In the genomic region with DNA sequence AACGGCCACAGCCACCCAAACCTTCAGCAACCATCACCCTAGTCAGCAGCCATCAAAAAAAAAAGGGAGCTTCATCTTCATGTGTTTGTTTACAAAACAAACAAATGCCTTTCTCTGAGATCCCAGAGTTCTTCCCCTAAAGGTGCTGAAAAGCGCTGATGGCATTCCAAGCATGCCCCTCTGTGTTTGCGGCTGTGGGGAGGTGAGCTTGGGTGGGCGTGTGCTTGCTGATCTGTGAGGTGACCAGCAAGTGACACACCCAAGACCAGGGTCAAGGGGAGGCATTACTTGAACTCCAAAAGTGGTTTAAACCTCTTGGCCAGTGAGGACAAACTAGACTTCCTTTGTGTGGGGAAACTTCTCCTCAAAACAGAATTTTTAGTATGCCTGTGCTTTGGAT, we compare ENCODE assay signal across 14 cellular contexts.
DNase-seq lines count a peak whose midpoint lies in the region; ATAC-seq and TF ChIP-seq lines count a peak whose summit lies in the region.
"Had no signal": no experiment of that assay in that cellular context is flagged by ENCODE, and none has a peak within 500 bp of the region (broad histone marks: within the 10 kb centered on the region; RNA-seq: fewer than 3 reads in every experiment).

No MANE protein-coding gene starts in this region.

- DNase-seq in LHCN-M2 (ENCODE audit: low read depth) = peak; percentile 1
- peak; percentile 82 for DNase-seq in endodermal cell
- DNase-seq in mesendoderm = peak; percentile 93
- DNase-seq in tibial nerve (ENCODE audit: low spot score in 2 of 2) = no peak
- DNase-seq in DMS153 treated with DMSO at 0.1 percent for 48 hours (lab: John Stamatoyannopoulos, UW; ENCODE audit: unreplicated experiment) = no peak
- DNase-seq: activated CD8-positive, alpha-beta memory T cell treated with anti-CD3 and anti-CD28 coated beads for 24 hours; NCI-H1417; RPMI8226; stimulated activated naive B cell treated with anti-CD40 and anti-IgM and Interleukin-4, amounts not matched to agents 10 μg/mL and 1 μg/mL and 100 μg/mL, for 72 hours had no signal

- H3K36me3 Mint-ChIP-seq in endodermal cell (ENCODE audit: low read depth) = peaks cover 16% of the 10 kb centered on the region

- no peak overlapping the region for H3K4ac ChIP-seq in mesendoderm (ENCODE audit: low read depth, low read length)

- no peak overlapping the region for H4K5ac ChIP-seq in mesendoderm (ENCODE audit: low read length)

- no peaks in the 10 kb centered on the region for H3K36me3 ChIP-seq in endodermal cell (ENCODE audit: control insufficient read depth, insufficient read depth, low read length)
- no peaks in the 10 kb centered on the region for H3K36me3 ChIP-seq in mesendoderm (ENCODE audit: control insufficient read depth, insufficient read depth, low read length)
- H3K36me3 ChIP-seq in tibial nerve = peaks cover 0 to 14% (median 0%) of the 10 kb centered on the region in 3 donors

- H3K79me1 ChIP-seq in mesendoderm (ENCODE audit: low read length) = no peaks in the 10 kb centered on the region

- H3K4me1 Mint-ChIP-seq in endodermal cell = peaks cover 25% of the 10 kb centered on the region
- H3K4me1 Mint-ChIP-seq: stimulated activated naive B cell treated with anti-CD40 and anti-IgM and Interleukin-4, amounts not matched to agents 10 μg/mL and 1 μg/mL and 100 μg/mL, for 72 hours had no signal

- H3K27ac ChIP-seq in endodermal cell (ENCODE audit: low read depth, low read length) = no peak overlapping the region
- no peak overlapping the region for H3K27ac ChIP-seq in mesendoderm (ENCODE audit: low read depth, low read length)
- peak overlapping the region; percentile 63 to 92 (median 77) for H3K27ac ChIP-seq in tibial nerve

- H3K9me3 Mint-ChIP-seq in endodermal cell = no peaks in the 10 kb centered on the region
- H3K9me3 Mint-ChIP-seq: activated T-helper 17 cell treated with anti-CD3 and anti-CD28 coated beads, Interleukin-2, amount 50 U/mL, for 72 hours; stimulated activated naive B cell treated with anti-CD40 and anti-IgM and Interleukin-4, amounts not matched to agents 10 μg/mL and 1 μg/mL and 100 μg/mL, for 72 hours had no signal

- TF ChIP-seq CTCF in endodermal cell (conservative IDR thresholded peaks at IDR 0.05) = no peak
- no peak for TF ChIP-seq CTCF in tibial nerve (IDR thresholded peaks at IDR 0.05)

- H3K27ac Mint-ChIP-seq in endodermal cell = peak overlapping the region; percentile 44
- H3K27ac Mint-ChIP-seq: activated T-helper 17 cell treated with anti-CD3 and anti-CD28 coated beads, Interleukin-2, amount 50 U/mL, for 72 hours; stimulated activated naive B cell treated with anti-CD40 and anti-IgM and Interleukin-4, amounts not matched to agents 10 μg/mL and 1 μg/mL and 100 μg/mL, for 72 hours had no signal

- no peak overlapping the region for H3K4me2 ChIP-seq in mesendoderm (ENCODE audit: low read length)

- H3K18ac ChIP-seq in mesendoderm (ENCODE audit: low read length) = no peak overlapping the region

- H3K9ac ChIP-seq in endodermal cell (ENCODE audit: extremely low read depth, low read length, poor library complexity, severe bottlenecking) = no peak overlapping the region
- H3K9ac ChIP-seq in mesendoderm (ENCODE audit: low read length) = no peak overlapping the region

- H3K27me3 ChIP-seq in endodermal cell (ENCODE audit: control insufficient read depth, insufficient read depth, low read length, poor library complexity, severe bottlenecking) (no peaks in the 10 kb centered on the region), mesendoderm (ENCODE audit: insufficient read depth, low read length, poor library complexity) (no peaks in the 10 kb centered on the region), tibial nerve (no peaks in the 10 kb centered on the region)

- H4K8ac ChIP-seq in mesendoderm (ENCODE audit: low read depth, low read length) = no peak overlapping the region

- H3K4me3 Mint-ChIP-seq in endodermal cell = no peak overlapping the region
- H3K4me3 Mint-ChIP-seq: activated T-helper 17 cell treated with anti-CD3 and anti-CD28 coated beads, Interleukin-2, amount 50 U/mL, for 72 hours; stimulated activated naive B cell treated with anti-CD40 and anti-IgM and Interleukin-4, amounts not matched to agents 10 μg/mL and 1 μg/mL and 100 μg/mL, for 72 hours had no signal

- H3K27me3 Mint-ChIP-seq in endodermal cell (ENCODE audit: insufficient read depth) = no peaks in the 10 kb centered on the region

- TF ChIP-seq EP300 in tibial nerve (IDR thresholded peaks at IDR 0.05) = no peak

- H2AK5ac ChIP-seq in mesendoderm (ENCODE audit: low read length) = no peak overlapping the region

- TF ChIP-seq POLR2A in tibial nerve (IDR thresholded peaks at IDR 0.05) = no peak

- no peak overlapping the region for H3K23ac ChIP-seq in mesendoderm (ENCODE audit: low read length)

- H3K4me3 ChIP-seq in endodermal cell (ENCODE audit: low read length) = no peak overlapping the region
- no peak overlapping the region for H3K4me3 ChIP-seq in mesendoderm (ENCODE audit: low read length)
- H3K4me3 ChIP-seq in tibial nerve = no peak overlapping the region
- H3K4me3 ChIP-seq: K562, skin epidermis had no signal

- ATAC-seq in GM21786 (IDR thresholded peaks at IDR 0.05; ENCODE audit: unreplicated experiment) (no peak), HG03045 (IDR thresholded peaks at IDR 0.05; ENCODE audit: unreplicated experiment) (no peak)
- ATAC-seq: activated T-helper 17 cell treated with anti-CD3 and anti-CD28 coated beads, Interleukin-2, amount 50 U/mL, for 72 hours; K562; stimulated activated naive B cell treated with anti-CD40 and anti-IgM and Interleukin-4, amounts not matched to agents 10 μg/mL and 1 μg/mL and 100 μg/mL, for 72 hours had no signal

- no peak overlapping the region for H2BK5ac ChIP-seq in mesendoderm (ENCODE audit: low read length)

- H3K9me3 ChIP-seq in endodermal cell (ENCODE audit: control insufficient read depth, low read length) (no peaks in the 10 kb centered on the region), tibial nerve (no peaks in the 10 kb centered on the region)

- no peak overlapping the region for H3K56ac ChIP-seq in mesendoderm (ENCODE audit: low read length)

- H3K79me2 ChIP-seq in mesendoderm (ENCODE audit: control insufficient read depth, insufficient read depth, low read length) = no peaks in the 10 kb centered on the region

- no peak overlapping the region for H2BK15ac ChIP-seq in mesendoderm (replicated peaks; ENCODE audit: low read depth)

- no peak overlapping the region for H2BK120ac ChIP-seq in mesendoderm (ENCODE audit: low read depth, low read length)

- 60 to 80% methylated on average over 1 to 4 of the region's 4 CpGs for WGBS in endodermal cell (ENCODE audit: insufficient coverage in 1 of 2, insufficient read length in 1 of 2), 2 experiments
- no CpG with 5 or more reads among the region's 4 CpGs for WGBS in mesendoderm (ENCODE audit: extremely low coverage, insufficient coverage, low lambda C conversion rate)
- 63 to 77% methylated on average over 4 of the region's 4 CpGs for whole genome bisulfite sequencing in tibial nerve, 2 donors

- H3K4me1 ChIP-seq in endodermal cell (ENCODE audit: control insufficient read depth, insufficient read depth, low read length) (no peaks in the 10 kb centered on the region), mesendoderm (ENCODE audit: control insufficient read depth, low read depth, low read length) (no peaks in the 10 kb centered on the region), tibial nerve (peaks cover 0 to 70% (median 16%) of the 10 kb centered on the region in 4 donors)

Comparison
In these comparisons a context has a peak if more than half of its experiments do, and no peak if none do; other contexts are left out.
1. DNase-seq: peak in LHCN-M2 (single experiment), endodermal cell (single experiment) and mesendoderm (single experiment); none in tibial nerve (0 of 2) and DMS153 treated with DMSO at 0.1 percent for 48 hours (single experiment).
2. H3K27ac ChIP-seq: peak in tibial nerve (4 of 4); none in endodermal cell (single experiment) and mesendoderm (single experiment).